Comparison of ENCODE assay signal across 9 cellular contexts in the genomic region with DNA sequence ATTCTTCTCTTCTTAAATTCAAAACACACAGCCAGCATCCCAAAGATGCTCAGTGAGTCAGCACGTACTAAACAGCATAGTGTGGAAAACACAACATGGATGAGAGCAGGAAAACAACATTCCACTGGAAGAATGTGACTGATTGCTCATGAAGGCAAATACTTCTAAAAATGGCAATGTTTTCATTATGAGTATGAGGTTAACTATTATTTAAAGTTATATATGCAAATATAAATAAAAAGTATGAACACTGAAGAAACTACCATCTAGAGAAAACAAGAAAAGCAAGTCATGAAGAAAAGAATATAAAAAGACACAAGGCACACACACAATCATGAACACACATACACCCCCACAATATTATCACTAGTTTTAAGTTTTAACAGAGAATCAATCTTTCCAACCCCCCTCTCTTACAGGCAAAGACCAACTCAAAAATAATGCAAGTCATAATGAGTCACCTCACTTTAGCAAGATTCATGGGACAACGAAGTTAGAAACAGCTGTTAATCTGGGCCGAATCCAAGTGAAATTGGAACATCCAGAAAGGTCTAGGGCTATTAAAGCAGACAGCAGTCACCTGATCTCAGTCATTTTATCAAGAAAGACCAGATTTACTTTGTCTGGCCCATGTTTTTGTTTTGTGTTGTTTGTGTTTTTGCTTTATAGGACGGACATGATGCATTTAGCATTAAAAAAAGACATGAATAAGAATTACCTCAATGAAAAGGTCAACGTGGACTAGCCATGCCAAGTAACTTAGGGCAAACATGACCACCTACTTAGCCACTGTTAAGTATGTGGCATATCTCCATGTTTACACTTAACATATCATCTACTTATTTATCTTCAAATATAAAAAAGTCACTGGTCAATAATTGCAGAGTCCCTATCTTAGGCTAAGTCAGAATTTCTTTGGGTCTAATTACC.
DNase-seq lines count a peak whose midpoint lies in the region; ATAC-seq and TF ChIP-seq lines count a peak whose summit lies in the region.
"Had no signal": no experiment of that assay in that cellular context is flagged by ENCODE, and none has a peak within 500 bp of the region (broad histone marks: within the 10 kb centered on the region; RNA-seq: fewer than 3 reads in every experiment).

No MANE protein-coding gene starts in this region.

- H3K36me3 Mint-ChIP-seq in nephron (ENCODE audit: low read depth), result peaks cover 6% of the 10 kb centered on the region

- no peaks in the 10 kb centered on the region for H3K27me3 Mint-ChIP-seq in nephron (ENCODE audit: low read depth)
- H3K27me3 Mint-ChIP-seq: activated naive CD4-positive, alpha-beta T cell treated with anti-CD3 and anti-CD28 coated beads, Interleukin-2, amount 50 U/mL, for 24 hours had no signal

- peak overlapping the region; percentile 94 for H3K27ac ChIP-seq in epithelial cell of prostate

- H3K4me1 Mint-ChIP-seq in nephron, result peaks cover 24% of the 10 kb centered on the region

- no peak for TF ChIP-seq CTCF in nephron (IDR thresholded peaks at IDR 0.05; ENCODE audit: unreplicated experiment in 3 of 3)

- no peak overlapping the region for H3K4me3 Mint-ChIP-seq in nephron
- H3K4me3 Mint-ChIP-seq: activated naive CD4-positive, alpha-beta T cell treated with anti-CD3 and anti-CD28 coated beads, Interleukin-2, amount 50 U/mL, for 24 hours had no signal

- H3K27ac Mint-ChIP-seq in nephron, result peak overlapping the region; percentile 14 to 81 (median 69)
- H3K27ac Mint-ChIP-seq: activated naive CD4-positive, alpha-beta T cell treated with anti-CD3 and anti-CD28 coated beads, Interleukin-2, amount 50 U/mL, for 24 hours had no signal

- no peak for ATAC-seq in GM18511 (IDR thresholded peaks at IDR 0.05; ENCODE audit: unreplicated experiment)
- ATAC-seq in stimulated activated naive CD8-positive, alpha-beta T cell treated with anti-CD3 and anti-CD28 coated beads, Interleukin-15, Interleukin-2, amounts not matched to agents 100 U/mL and 50 U/mL, for 24 hours, result no peak

- no peaks in the 10 kb centered on the region for H3K9me3 Mint-ChIP-seq in nephron

- DNase-seq in AG20443 (ENCODE audit: low spot score) (peak; percentile 70), NOMO-1 treated with DMSO at 0.1 percent for 48 hours (lab: John Stamatoyannopoulos, UW; ENCODE audit: unreplicated experiment) (peak; percentile 55), epithelial cell of prostate (ENCODE audit: low read depth, low spot score) (peak; percentile 45), medulla oblongata (ENCODE audit: extremely low spot score) (no peak)
- no peak for DNase-seq in stimulated activated naive CD8-positive, alpha-beta T cell treated with anti-CD3 and anti-CD28 coated beads, Interleukin-15, Interleukin-2, amounts not matched to agents 100 U/mL and 50 U/mL, for 24 hours
- no peak for DNase-seq in stimulated activated naive CD4-positive, alpha-beta T cell (lab: John Stamatoyannopoulos, UW)

Comparison
In these comparisons a context has a peak if more than half of its experiments do, and no peak if none do; other contexts are left out.
1. DNase-seq: peak in AG20443 (single experiment), NOMO-1 treated with DMSO at 0.1 percent for 48 hours (single experiment) and epithelial cell of prostate (single experiment); none in medulla oblongata (single experiment), stimulated activated naive CD8-positive, alpha-beta T cell treated with anti-CD3 and anti-CD28 coated beads, Interleukin-15, Interleukin-2, amounts not matched to agents 100 U/mL and 50 U/mL, for 24 hours (single experiment) and stimulated activated naive CD4-positive, alpha-beta T cell (0 of 6).